24 cellular contexts compared by ENCODE assay signal in the genomic region with DNA sequence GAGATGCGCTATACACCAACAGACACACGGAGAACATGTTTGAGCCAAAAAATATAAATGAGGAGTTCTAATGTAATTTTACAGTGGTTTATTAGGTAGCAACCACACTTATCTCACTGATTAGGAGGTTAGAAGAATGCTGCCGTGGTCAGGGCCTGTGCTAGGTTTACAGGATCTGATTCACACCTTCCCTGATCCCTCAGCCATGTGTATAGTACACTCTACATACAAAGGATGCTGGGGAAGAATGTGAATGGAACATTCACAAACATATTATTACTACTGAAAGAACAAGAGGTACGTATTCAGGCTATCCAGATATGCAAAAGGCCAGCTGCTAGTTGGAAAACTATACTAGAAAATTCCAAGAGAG.
DNase-seq lines count a peak whose midpoint lies in the region; ATAC-seq and TF ChIP-seq lines count a peak whose summit lies in the region.
"Had no signal": no experiment of that assay in that cellular context is flagged by ENCODE, and none has a peak within 500 bp of the region (broad histone marks: within the 10 kb centered on the region; RNA-seq: fewer than 3 reads in every experiment).

No MANE protein-coding gene starts in this region.

- H3K9me3 Mint-ChIP-seq in osteocyte (ENCODE audit: unreplicated experiment): no peaks in the 10 kb centered on the region
- H3K9me3 Mint-ChIP-seq: activated T-helper 17 cell treated with anti-CD3 and anti-CD28 coated beads, Interleukin-2, amount 50 U/mL, for 72 hours; brain; CD4-positive, alpha-beta memory T cell; stimulated activated memory B cell treated with anti-CD40 and anti-IgM and Interleukin-4, amounts not matched to agents 10 μg/mL and 1 μg/mL and 100 μg/mL, for 72 hours had no signal

- H3K4me1 ChIP-seq in IMR-90 (ENCODE audit: control insufficient read depth, insufficient read depth, low read length) (peaks cover 10% of the 10 kb centered on the region), hepatocyte (ENCODE audit: insufficient read depth) (peaks cover 31% of the 10 kb centered on the region), left ventricle myocardium inferior (peaks cover 51% of the 10 kb centered on the region), MM.1S (ENCODE audit: low read length) (no peaks in the 10 kb centered on the region)
- H3K4me1 ChIP-seq: Peyer's patch had no signal

- H2AK9ac ChIP-seq in IMR-90 (replicated peaks; ENCODE audit: low read depth, low read length, poor library complexity): no peak overlapping the region

- H3K23ac ChIP-seq in IMR-90 (ENCODE audit: low read depth, low read length): peak overlapping the region; percentile 8; the same call in 1 of the 2 replicates

- no peak overlapping the region for H4K5ac ChIP-seq in IMR-90 (ENCODE audit: low read depth, low read length)

- peak overlapping the region; percentile 8; the same call in 1 of the 2 replicates for H2BK20ac ChIP-seq in IMR-90 (ENCODE audit: low read depth, low read length)

- peaks cover 12% of the 10 kb centered on the region for H3K9me1 ChIP-seq in IMR-90 (ENCODE audit: insufficient read depth, low read length)

- DNase-seq in IMR-90: no peak
- peak; percentile 30 for DNase-seq in brain microvascular endothelial cell
- no peak for DNase-seq in hepatocyte (ENCODE audit: low spot score)
- DNase-seq in osteocyte (ENCODE audit: extremely low spot score, unreplicated experiment): peak; percentile 4
- no peak for DNase-seq in left ventricle myocardium inferior
- DNase-seq in MM.1S: no peak
- DNase-seq: activated CD4-positive, alpha-beta T cell treated with anti-CD3 and anti-CD28 coated beads, Interleukin-2, amount 50 U/mL, for 1 hour; CD4-positive, alpha-beta memory T cell; GDM1; heart right ventricle; Kasumi-1; NCI-H1092 treated with DMSO at 0.1 percent for 48 hours; NCI-H2081 treated with DMSO at 0.1 percent for 48 hours; NK-92 treated with Interleukin-12 subunit alpha and Interleukin-12 subunit beta, amount 100 ng/mL, for 24 hours; occipital lobe; Peyer's patch; SJCRH30; small intestine; T-helper 2 cell had no signal

- intact Hi-C loops in IMR-90 (cut with micrococcal nuclease): no loop called here
- intact Hi-C loops in left ventricle myocardium inferior (cut with micrococcal nuclease): loop anchor here (10.0 kb wide), 1 partner anchor 381 kb away; no protein-coding TSS in a partner anchor

- H4K20me1 ChIP-seq in IMR-90 (ENCODE audit: insufficient read depth, low read length) (0 out of 2 replicates have a peak, but pooled peaks cover 3% of the 10 kb centered on the region), hepatocyte (ENCODE audit: insufficient read depth, poor library complexity, severe bottlenecking) (no peaks in the 10 kb centered on the region), MM.1S (ENCODE audit: insufficient read depth, low read length) (no peaks in the 10 kb centered on the region)

- no peaks in the 10 kb centered on the region for H3F3A ChIP-seq in MM.1S (ENCODE audit: insufficient read depth, low read length)

- H3K9me3 ChIP-seq in IMR-90 (ENCODE audit: control insufficient read depth, insufficient read depth, low read length) (no peaks in the 10 kb centered on the region), hepatocyte (ENCODE audit: low read depth) (no peaks in the 10 kb centered on the region), left ventricle myocardium inferior (replicated peaks) (no peaks in the 10 kb centered on the region), MM.1S (replicated peaks; ENCODE audit: insufficient read depth, low read length) (no peaks in the 10 kb centered on the region)
- H3K9me3 ChIP-seq: heart right ventricle, Peyer's patch, SJCRH30 had no signal

- no peak overlapping the region for H2BK5ac ChIP-seq in IMR-90 (ENCODE audit: low read depth, low read length, poor library complexity, severe bottlenecking)

- H2AFZ ChIP-seq in IMR-90 (replicated peaks; ENCODE audit: low read length, poor library complexity): no peak overlapping the region
- no peak overlapping the region for H2AFZ ChIP-seq in hepatocyte
- H2AFZ ChIP-seq in MM.1S (ENCODE audit: low read length): no peak overlapping the region

- H3K9me2 ChIP-seq in hepatocyte (replicated peaks; ENCODE audit: insufficient read depth): no peaks in the 10 kb centered on the region
- no peaks in the 10 kb centered on the region for H3K9me2 ChIP-seq in MM.1S (replicated peaks; ENCODE audit: insufficient read depth, low read length)

- 0 out of 2 replicates have a peak overlapping the region, but pooled peaks have one; percentile 25 for H3K4ac ChIP-seq in IMR-90 (ENCODE audit: low read depth, low read length)

- H3K27ac Mint-ChIP-seq in osteocyte (ENCODE audit: unreplicated experiment): peak overlapping the region; percentile 75
- H3K27ac Mint-ChIP-seq: activated T-helper 17 cell treated with anti-CD3 and anti-CD28 coated beads, Interleukin-2, amount 50 U/mL, for 72 hours; CD4-positive, alpha-beta memory T cell; stimulated activated memory B cell treated with anti-CD40 and anti-IgM and Interleukin-4, amounts not matched to agents 10 μg/mL and 1 μg/mL and 100 μg/mL, for 72 hours had no signal

- H3K79me2 ChIP-seq in hepatocyte (no peaks in the 10 kb centered on the region), MM.1S (ENCODE audit: low read length) (no peaks in the 10 kb centered on the region)

- H3K79me1 ChIP-seq in IMR-90 (ENCODE audit: low read depth in 1 of 2, low read length in 2 of 2): peaks cover 0 to 11% of the 10 kb centered on the region in 2 experiments; a peak in 1 of 4 replicates

- no peak overlapping the region for H3K4me2 ChIP-seq in IMR-90 (ENCODE audit: low read depth, low read length)
- no peak overlapping the region for H3K4me2 ChIP-seq in hepatocyte
- H3K4me2 ChIP-seq in MM.1S (ENCODE audit: low read depth, low read length): no peak overlapping the region

- no peak overlapping the region for H3K14ac ChIP-seq in IMR-90 (replicated peaks; ENCODE audit: low read depth, low read length)

- no CpG with 5 or more reads among the region's 4 CpGs for WGBS in IMR-90 (ENCODE audit: extremely low coverage in 2 of 2, insufficient read length in 1 of 2), 2 experiments
- 76% methylated on average over 4 of the region's 4 CpGs for WGBS in hepatocyte (ENCODE audit: low lambda C conversion rate, missing lambda C conversion rate)

- H3K56ac ChIP-seq in IMR-90 (ENCODE audit: extremely low read depth, insufficient read depth, low read length): no peak overlapping the region

- 0 out of 4 replicates have a peak overlapping the region, but pooled peaks of 1 of the 2 experiments have one; percentile 12 for H4K8ac ChIP-seq in IMR-90 (ENCODE audit: low read depth in 2 of 2, low read length in 2 of 2)

- no peaks in the 10 kb centered on the region for H3K36me3 Mint-ChIP-seq in osteocyte (ENCODE audit: unreplicated experiment)
- H3K36me3 Mint-ChIP-seq: brain; CD4-positive, alpha-beta memory T cell; stimulated activated memory B cell treated with anti-CD40 and anti-IgM and Interleukin-4, amounts not matched to agents 10 μg/mL and 1 μg/mL and 100 μg/mL, for 72 hours had no signal

- no peak overlapping the region for H4K91ac ChIP-seq in IMR-90 (ENCODE audit: insufficient read depth, low read depth, low read length)

- in situ Hi-C loops in IMR-90 (cut with MboI; ENCODE audit: low sequenced_read_pairs): loop anchor here (5.0 kb wide), 1 partner anchor 178 kb away; no protein-coding TSS in a partner anchor
- in situ Hi-C loops in brain microvascular endothelial cell (cut with HindIII; ENCODE audit: low pct_ligation_motif_present, low sequenced_read_pairs): no loop called here

- TF ChIP-seq CTCF in IMR-90 (conservative IDR thresholded peaks at IDR 0.05; ENCODE audit: low read depth, low read length) (no peak), brain microvascular endothelial cell (IDR thresholded peaks at IDR 0.05; ENCODE audit: low read depth, low read length, missing control alignments) (no peak), hepatocyte (IDR thresholded peaks at IDR 0.05; ENCODE audit: poor library complexity) (no peak), osteocyte (IDR thresholded peaks at IDR 0.05) (no peak), left ventricle myocardium inferior (IDR thresholded peaks at IDR 0.05; ENCODE audit: borderline replicate concordance) (no peak), MM.1S (IDR thresholded peaks at IDR 0.05; ENCODE audit: low read length) (no peak)

- POLR2A ChIA-PET in IMR-90 (lab: Charles Lee; ENCODE audit: unreplicated experiment): no interaction called here

- TF ChIP-seq RAD21 in IMR-90 (IDR thresholded peaks at IDR 0.05; ENCODE audit: low read length): no peak

- peak overlapping the region; percentile 58 for H2BK120ac ChIP-seq in IMR-90 (ENCODE audit: low read depth, low read length)

- H3K36me3 ChIP-seq in IMR-90 (ENCODE audit: control insufficient read depth, insufficient read depth, low read length): no peaks in the 10 kb centered on the region
- H3K36me3 ChIP-seq in brain microvascular endothelial cell (replicated peaks): no peaks in the 10 kb centered on the region
- no peaks in the 10 kb centered on the region for H3K36me3 ChIP-seq in hepatocyte (replicated peaks; ENCODE audit: insufficient read depth, low read depth)
- H3K36me3 ChIP-seq in left ventricle myocardium inferior: no peaks in the 10 kb centered on the region
- no peaks in the 10 kb centered on the region for H3K36me3 ChIP-seq in MM.1S (replicated peaks; ENCODE audit: insufficient read depth, low read length)
- H3K36me3 ChIP-seq: heart right ventricle, Peyer's patch, SJCRH30 had no signal

- H3K18ac ChIP-seq in IMR-90 (ENCODE audit: low read depth, low read length): no peak overlapping the region

- no peak for TF ChIP-seq POLR2A in IMR-90 (IDR thresholded peaks at IDR 0.05; ENCODE audit: low read depth, low read length)

- no peaks in the 10 kb centered on the region for H3K27me3 Mint-ChIP-seq in osteocyte (ENCODE audit: unreplicated experiment)
- H3K27me3 Mint-ChIP-seq: activated T-helper 17 cell treated with anti-CD3 and anti-CD28 coated beads, Interleukin-2, amount 50 U/mL, for 72 hours; CD4-positive, alpha-beta memory T cell; stimulated activated memory B cell treated with anti-CD40 and anti-IgM and Interleukin-4, amounts not matched to agents 10 μg/mL and 1 μg/mL and 100 μg/mL, for 72 hours had no signal

- H3K9ac ChIP-seq in IMR-90 (ENCODE audit: low read depth, low read length) (no peak overlapping the region), MM.1S (ENCODE audit: low read length) (no peak overlapping the region)

- dilution Hi-C loops in IMR-90 (cut with HindIII; ENCODE audit: low sequenced_read_pairs, unreplicated experiment): no loop called here

- H3K27me3 ChIP-seq in IMR-90 (ENCODE audit: control insufficient read depth, insufficient read depth, low read length) (no peaks in the 10 kb centered on the region), brain microvascular endothelial cell (replicated peaks) (no peaks in the 10 kb centered on the region), hepatocyte (no peaks in the 10 kb centered on the region), left ventricle myocardium inferior (ENCODE audit: low read depth) (no peaks in the 10 kb centered on the region), MM.1S (replicated peaks; ENCODE audit: insufficient read depth, low read length) (no peaks in the 10 kb centered on the region)
- H3K27me3 ChIP-seq: heart right ventricle, Peyer's patch, SJCRH30 had no signal

- no peak overlapping the region for H3K4me3 ChIP-seq in IMR-90 (ENCODE audit: insufficient read depth, low read depth, low read length)
- H3K4me3 ChIP-seq in brain microvascular endothelial cell (ENCODE audit: low read depth, low read length): no peak overlapping the region
- H3K4me3 ChIP-seq in hepatocyte: no peak overlapping the region
- no peak overlapping the region for H3K4me3 ChIP-seq in left ventricle myocardium inferior
- H3K4me3 ChIP-seq in MM.1S (ENCODE audit: low read length): no peak overlapping the region
- H3K4me3 ChIP-seq: heart right ventricle, Peyer's patch, SJCRH30 had no signal

- H2AK5ac ChIP-seq in IMR-90 (ENCODE audit: low read depth, low read length): peak overlapping the region; percentile 41; the same call in 1 of the 2 replicates

- no peak for ATAC-seq in IMR-90 (ENCODE audit: low read depth)
- no peak for ATAC-seq in GM21717 (IDR thresholded peaks at IDR 0.05; ENCODE audit: unreplicated experiment)
- ATAC-seq: activated T-helper 17 cell treated with anti-CD3 and anti-CD28 coated beads, Interleukin-2, amount 50 U/mL, for 72 hours; heart right ventricle; stimulated activated memory B cell treated with anti-CD40 and anti-IgM and Interleukin-4, amounts not matched to agents 10 μg/mL and 1 μg/mL and 100 μg/mL, for 72 hours had no signal

- CTCF ChIA-PET in IMR-90 (lab: Yijun Ruan, JAX): interaction anchor here (1.0 to 3.4 kb wide), 7 partner anchors 9 to 187 kb away, joined by 3 to 38 read pairs (median 5); no protein-coding TSS in a partner anchor

- H3K4me3 Mint-ChIP-seq in osteocyte (ENCODE audit: unreplicated experiment): no peak overlapping the region
- H3K4me3 Mint-ChIP-seq: activated T-helper 17 cell treated with anti-CD3 and anti-CD28 coated beads, Interleukin-2, amount 50 U/mL, for 72 hours; brain; CD4-positive, alpha-beta memory T cell; stimulated activated memory B cell treated with anti-CD40 and anti-IgM and Interleukin-4, amounts not matched to agents 10 μg/mL and 1 μg/mL and 100 μg/mL, for 72 hours had no signal

- BruUV-seq in IMR-90 (replicated peaks; lab: Mats Ljungman, UMichigan): no TSS peak

- no peak overlapping the region for H2BK15ac ChIP-seq in IMR-90 (ENCODE audit: low read depth, low read length)

- H3K27ac ChIP-seq in IMR-90 (ENCODE audit: insufficient read depth, low read length) (no peak overlapping the region), brain microvascular endothelial cell (peak overlapping the region; percentile 45), hepatocyte (peak overlapping the region; percentile 36), left ventricle myocardium inferior (replicated peaks) (no peak overlapping the region), MM.1S (ENCODE audit: low read length) (no peak overlapping the region)
- H3K27ac ChIP-seq: Peyer's patch, VCaP had no signal

- peaks cover 39% of the 10 kb centered on the region for H3K4me1 Mint-ChIP-seq in osteocyte (ENCODE audit: unreplicated experiment)

Comparison
In these comparisons a context has a peak if more than half of its experiments do, and no peak if none do; other contexts are left out.
1. DNase-seq: peak in brain microvascular endothelial cell (single experiment) and osteocyte (single experiment); none in IMR-90 (single experiment), hepatocyte (single experiment), left ventricle myocardium inferior (single experiment) and MM.1S (single experiment).
2. H3K27ac ChIP-seq: peak in brain microvascular endothelial cell (single experiment) and hepatocyte (single experiment); none in IMR-90 (single experiment), left ventricle myocardium inferior (single experiment) and MM.1S (single experiment).